In genomic region chr10:116849271-116850057, GRCh38 we compare ENCODE assay signal across 8 cellular contexts. TPM values are rescaled to one million over a fixed set of nuclear protein-coding genes. Genes with fewer than 3 reads are reported as not detected.
DNase-seq lines count a peak whose midpoint lies in the region; ATAC-seq and TF ChIP-seq lines count a peak whose summit lies in the region.

A gene with protein sequence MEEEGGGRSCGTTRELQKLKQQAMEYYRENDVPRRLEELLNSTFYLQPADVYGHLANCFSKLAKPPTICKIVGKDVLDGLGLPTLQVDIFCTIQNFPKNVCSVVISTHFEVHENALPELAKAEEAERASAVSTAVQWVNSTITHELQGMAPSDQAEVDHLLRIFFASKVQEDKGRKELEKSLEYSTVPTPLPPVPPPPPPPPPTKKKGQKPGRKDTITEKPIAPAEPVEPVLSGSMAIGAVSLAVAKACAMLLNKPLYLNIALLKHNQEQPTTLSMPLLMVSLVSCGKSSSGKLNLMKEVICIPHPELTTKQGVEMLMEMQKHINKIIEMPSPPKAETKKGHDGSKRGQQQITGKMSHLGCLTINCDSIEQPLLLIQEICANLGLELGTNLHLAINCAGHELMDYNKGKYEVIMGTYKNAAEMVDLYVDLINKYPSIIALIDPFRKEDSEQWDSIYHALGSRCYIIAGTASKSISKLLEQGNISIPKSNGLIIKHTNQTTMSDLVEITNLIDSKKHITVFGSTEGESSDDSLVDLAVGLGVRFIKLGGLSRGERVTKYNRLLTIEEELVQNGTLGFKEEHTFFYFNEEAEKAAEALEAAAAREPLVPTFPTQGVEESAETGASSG (plus strand): TSS chr10:116849499. CDS start chr10:116849567, 68 bp downstream.

- peak within 1 kb of the TSS; percentile 89 for H3K4me3 Mint-ChIP-seq in GM23338
- peak within 1 kb of the TSS; percentile 52 to 70 for H3K4me3 Mint-ChIP-seq in stimulated activated naive CD8-positive, alpha-beta T cell treated with anti-CD3 and anti-CD28 coated beads, Interleukin-15, amount 100 ng/mL, for 72 hours

- TF ChIP-seq CTCF in GM12875 (IDR thresholded peaks at IDR 0.05; ENCODE audit: borderline replicate concordance, insufficient read depth, low read depth, low read length) = no peak
- no peak; a peak in 1 of 4 replicates for TF ChIP-seq CTCF in GM23338 (conservative IDR thresholded peaks at IDR 0.05; ENCODE audit: low read depth in 2 of 2)
- TF ChIP-seq CTCF in MM.1S (IDR thresholded peaks at IDR 0.05; ENCODE audit: low read length) = no peak
- no peak for TF ChIP-seq CTCF in lower lobe of right lung (IDR thresholded peaks at IDR 0.05)

- H3K27me3 Mint-ChIP-seq in GM23338 (ENCODE audit: insufficient read depth, low read depth, poor library complexity) = peaks cover 8% of the 10 kb centered on the region
- H3K27me3 Mint-ChIP-seq in stimulated activated naive CD8-positive, alpha-beta T cell treated with anti-CD3 and anti-CD28 coated beads, Interleukin-15, amount 100 ng/mL, for 72 hours = peaks cover 65% of the 10 kb centered on the region

- H3K4me2 ChIP-seq in GM23338 (peak within 1 kb of the TSS; percentile 92), MM.1S (ENCODE audit: low read depth, low read length) (peak within 1 kb of the TSS; percentile 90)

- H3K9me3 Mint-ChIP-seq in GM23338 = no peaks in the 10 kb centered on the region
- H3K9me3 Mint-ChIP-seq in stimulated activated naive CD8-positive, alpha-beta T cell treated with anti-CD3 and anti-CD28 coated beads, Interleukin-15, amount 100 ng/mL, for 72 hours = peaks cover 6 to 8% of the 10 kb centered on the region in 2 donors

- peak within 1 kb of the TSS; percentile 97 for H2AFZ ChIP-seq in GM23338
- H2AFZ ChIP-seq in MM.1S (ENCODE audit: low read length) = peak within 1 kb of the TSS; percentile 95

- DNase-seq in GM23338 (ENCODE audit: low spot score) = peak; percentile 96
- peak; percentile 80 for DNase-seq in MM.1S
- DNase-seq in T-helper 1 cell = peak in 3 of 5 donors; percentile 14 to 27 (median 21)
- peak in 2 of 3 donors; percentile 8 to 23 for DNase-seq in effector memory CD4-positive, alpha-beta T cell
- peak; percentile 88 for DNase-seq in lower lobe of right lung
- peak; percentile 12 to 17 for DNase-seq in stimulated activated naive CD8-positive, alpha-beta T cell treated with anti-CD3 and anti-CD28 coated beads, Interleukin-15, amount 100 ng/mL, for 72 hours
- DNase-seq in UCSD-AML1 (lab: John Stamatoyannopoulos, UW; ENCODE audit: unreplicated experiment) = no peak

- peak within 1 kb of the TSS; percentile 79 for H3K9ac ChIP-seq in MM.1S (ENCODE audit: low read length)

- H4K20me1 ChIP-seq in GM23338 (replicated peaks; ENCODE audit: insufficient read depth) = no peaks in the 10 kb centered on the region
- H4K20me1 ChIP-seq in MM.1S (ENCODE audit: insufficient read depth, low read length) = no peaks in the 10 kb centered on the region

- H3K9me2 ChIP-seq in GM23338 (ENCODE audit: insufficient read depth) (no peaks in the 10 kb centered on the region), MM.1S (replicated peaks; ENCODE audit: insufficient read depth, low read length) (no peaks in the 10 kb centered on the region)

- H3K79me2 ChIP-seq in GM23338 (replicated peaks; ENCODE audit: insufficient read depth) (no peaks in the 10 kb centered on the region), MM.1S (ENCODE audit: low read length) (no peaks in the 10 kb centered on the region)

- H3K36me3 Mint-ChIP-seq in GM23338 (ENCODE audit: low read depth) = no peaks in the 10 kb centered on the region

- ATAC-seq in GM23338 = peak; percentile 86
- ATAC-seq in lower lobe of right lung = peak; percentile 95 to 98
- ATAC-seq in stimulated activated naive CD8-positive, alpha-beta T cell treated with anti-CD3 and anti-CD28 coated beads, Interleukin-15, amount 100 ng/mL, for 72 hours = peak; percentile 35

- peak within 1 kb of the TSS; percentile 82; the same call in 1 of the 2 replicates for H3K27ac ChIP-seq in GM23338 (ENCODE audit: low read depth)
- peak within 1 kb of the TSS; percentile 9; the same call in 1 of the 2 replicates for H3K27ac ChIP-seq in MM.1S (ENCODE audit: low read length)
- no peak within 1 kb of the TSS for H3K27ac ChIP-seq in effector memory CD4-positive, alpha-beta T cell (ENCODE audit: insufficient read depth, low read length, poor library complexity, severe bottlenecking)
- peak within 1 kb of the TSS; percentile 63 for H3K27ac ChIP-seq in lower lobe of right lung

- intact Hi-C loops in lower lobe of right lung (cut with DNase I) = no loop called here

- peaks cover 35% of the 10 kb centered on the region for H3K4me1 ChIP-seq in GM23338 (ENCODE audit: insufficient read depth)
- H3K4me1 ChIP-seq in MM.1S (ENCODE audit: low read length) = peaks cover 4% of the 10 kb centered on the region
- no peaks in the 10 kb centered on the region for H3K4me1 ChIP-seq in effector memory CD4-positive, alpha-beta T cell (ENCODE audit: control insufficient read depth, insufficient read depth, low read length, poor library complexity, severe bottlenecking)
- peaks cover 6% of the 10 kb centered on the region for H3K4me1 ChIP-seq in lower lobe of right lung

- H3K27ac Mint-ChIP-seq in GM23338 = peak within 1 kb of the TSS; percentile 73
- H3K27ac Mint-ChIP-seq in stimulated activated naive CD8-positive, alpha-beta T cell treated with anti-CD3 and anti-CD28 coated beads, Interleukin-15, amount 100 ng/mL, for 72 hours = peak within 1 kb of the TSS in 1 of 2 donors; percentile 44

- H3K9me3 ChIP-seq in MM.1S (replicated peaks; ENCODE audit: insufficient read depth, low read length) = no peaks in the 10 kb centered on the region
- H3K9me3 ChIP-seq in effector memory CD4-positive, alpha-beta T cell (ENCODE audit: control insufficient read depth, low read length) = no peaks in the 10 kb centered on the region
- H3K9me3 ChIP-seq in lower lobe of right lung = no peaks in the 10 kb centered on the region

- peaks cover 36% of the 10 kb centered on the region for H3K4me1 Mint-ChIP-seq in GM23338
- H3K4me1 Mint-ChIP-seq in stimulated activated naive CD8-positive, alpha-beta T cell treated with anti-CD3 and anti-CD28 coated beads, Interleukin-15, amount 100 ng/mL, for 72 hours = peaks cover 17% of the 10 kb centered on the region

- H3F3A ChIP-seq in GM23338 (replicated peaks; ENCODE audit: low read depth) (peaks cover 7% of the 10 kb centered on the region; the same call in 1 of the 2 replicates), MM.1S (ENCODE audit: insufficient read depth, low read length) (no peaks in the 10 kb centered on the region; the same call in 1 of the 2 replicates)

- H3K27me3 ChIP-seq in GM23338 (ENCODE audit: insufficient read depth) = peaks cover 12% of the 10 kb centered on the region; the same call in 1 of the 2 replicates
- H3K27me3 ChIP-seq in MM.1S (replicated peaks; ENCODE audit: insufficient read depth, low read length) = no peaks in the 10 kb centered on the region
- H3K27me3 ChIP-seq in effector memory CD4-positive, alpha-beta T cell (replicated peaks; ENCODE audit: control insufficient read depth, insufficient read depth, low read length, poor library complexity, severe bottlenecking) = no peaks in the 10 kb centered on the region
- peaks cover 19% of the 10 kb centered on the region for H3K27me3 ChIP-seq in lower lobe of right lung (ENCODE audit: low read depth)

- H3K36me3 ChIP-seq in GM23338 (ENCODE audit: insufficient read depth) (no peaks in the 10 kb centered on the region), MM.1S (replicated peaks; ENCODE audit: insufficient read depth, low read length) (no peaks in the 10 kb centered on the region), lower lobe of right lung (no peaks in the 10 kb centered on the region)
- no peaks in the 10 kb centered on the region for H3K36me3 ChIP-seq in effector memory CD4-positive, alpha-beta T cell (ENCODE audit: control insufficient read depth, insufficient read depth, low read length)

- peak within 1 kb of the TSS; percentile 68 for H3K4me3 ChIP-seq in GM12875 (ENCODE audit: low read depth, low read length)
- H3K4me3 ChIP-seq in GM23338 = peak within 1 kb of the TSS; percentile 75
- H3K4me3 ChIP-seq in MM.1S (ENCODE audit: low read length) = peak within 1 kb of the TSS; percentile 88
- H3K4me3 ChIP-seq in effector memory CD4-positive, alpha-beta T cell (ENCODE audit: insufficient read depth, low read depth, low read length, poor library complexity, severe bottlenecking) = peak within 1 kb of the TSS; percentile 16
- H3K4me3 ChIP-seq in lower lobe of right lung = peak within 1 kb of the TSS; percentile 72

TF ChIP-seq in GM23338, 12 proteins besides CTCF, POLR2A, EP300 and RAD21:
- no peak for TF ChIP-seq ZNF114 (CRISPR knock-in tag; IDR thresholded peaks at IDR 0.05)
- no peak for TF ChIP-seq EZH2phosphoT487 (IDR thresholded peaks at IDR 0.05; ENCODE audit: unreplicated experiment)
- TF ChIP-seq POLR2AphosphoS5 (IDR thresholded peaks at IDR 0.05; ENCODE audit: low read depth) = peak; percentile 78

RNA-seq across cellular contexts. Expression of the gene that starts here (rescaled TPM):
- total RNA-seq in GM23338 (2014; rRNA removed; shearing (Covaris generic)) = 0.04 and 0.24 TPM in 2 replicates
- polyA plus RNA-seq in GM23338 (2016; fragmentation: Nextera tagmentation; extraction: Ambion mirVana) = 0.44 and 0.59 TPM in 2 replicates
- 1.9 TPM for total RNA-seq in lower lobe of right lung

Comparison
In these comparisons a context has a peak if more than half of its experiments do, and no peak if none do; other contexts are left out.
1. Peak in DNase-seq, ATAC-seq, H3K4me3 ChIP-seq, H3K27ac ChIP-seq and H3K4me2 ChIP-seq in GM23338; RNA of the gene not detected or under 1 TPM.
2. H3K4me3 ChIP-seq: peak in every context shown above with its lines; median percentile 88 in MM.1S; 75 in GM23338; 72 in lower lobe of right lung; 68 in GM12875; 16 in effector memory CD4-positive, alpha-beta T cell.
3. ATAC-seq: peak in every context shown above with its lines; median percentile 96 in lower lobe of right lung; 86 in GM23338; 35 in stimulated activated naive CD8-positive, alpha-beta T cell treated with anti-CD3 and anti-CD28 coated beads, Interleukin-15, amount 100 ng/mL, for 72 hours.